In genomic region chr1:96955307-96956012, GRCh38 we compare ENCODE assay signal across 30 cellular contexts.
"Had no signal": no experiment of that assay in that cellular context is flagged by ENCODE, and none has a peak within 500 bp of the region (broad histone marks: within the 10 kb centered on the region; RNA-seq: fewer than 3 reads in every experiment).

No MANE protein-coding gene starts in this region.

- H3K27ac Mint-ChIP-seq: activated CD4-positive, alpha-beta memory T cell treated with anti-CD3 and anti-CD28 coated beads, Interleukin-2, amount 10 ng/mL, durations not matched to agents 7 days and 5 days; activated CD8-positive, alpha-beta memory T cell treated with anti-CD3 and anti-CD28 coated beads, Interleukin-2, amount 10 ng/mL, durations not matched to agents 7 days and 5 days; activated naive CD4-positive, alpha-beta T cell treated with anti-CD3 and anti-CD28 coated beads, Interleukin-2, amount 10 ng/mL, durations not matched to agents 7 days and 5 days; activated naive CD8-positive, alpha-beta T cell had no signal

- H3K9me3 Mint-ChIP-seq: activated CD4-positive, alpha-beta memory T cell treated with anti-CD3 and anti-CD28 coated beads, Interleukin-2, amount 10 ng/mL, durations not matched to agents 7 days and 5 days; activated naive CD4-positive, alpha-beta T cell treated with anti-CD3 and anti-CD28 coated beads, Interleukin-2, amount 10 ng/mL, durations not matched to agents 7 days and 5 days had no signal

- ATAC-seq: activated CD8-positive, alpha-beta memory T cell treated with anti-CD3 and anti-CD28 coated beads, Interleukin-2, amount 10 ng/mL, durations not matched to agents 7 days and 5 days; Panc1 had no signal

- DNase-seq: activated CD4-positive, alpha-beta memory T cell treated with anti-CD3 and anti-CD28 coated beads, Interleukin-2, amount 10 ng/mL, durations not matched to agents 7 days and 5 days; activated CD4-positive, alpha-beta T cell treated with anti-CD3 and anti-CD28 coated beads for 1 hour; activated CD4-positive, alpha-beta T cell treated with anti-CD3 and anti-CD28 coated beads for 48 hours; activated CD4-positive, CD25-positive, alpha-beta regulatory T cell; activated CD8-positive, alpha-beta memory T cell treated with anti-CD3 and anti-CD28 coated beads for 24 hours; activated CD8-positive, alpha-beta memory T cell treated with anti-CD3 and anti-CD28 coated beads, Interleukin-2, amount 10 ng/mL, durations not matched to agents 7 days and 5 days; activated CD8-positive, alpha-beta memory T cell treated with anti-CD3 and anti-CD28 coated beads, Interleukin-2, amount 50 U/mL, for 48 hours; activated effector memory CD4-positive, alpha-beta T cell treated with Interleukin-2 at 50 U/mL for 16 hours; activated naive CD4-positive, alpha-beta T cell treated with anti-CD3 and anti-CD28 coated beads, Interleukin-2, amount 10 ng/mL, durations not matched to agents 7 days and 5 days; activated T-cell treated with anti-CD3 and anti-CD28 coated beads, Interleukin-2, amount 50 U/mL, for 48 hours; amniotic stem cell; aorta; brain microvascular endothelial cell; central memory CD4-positive, alpha-beta T cell; MM.1S; MV-4-11; NCI-H1092; NCI-H1436 treated with DMSO at 0.1 percent for 48 hours; NCI-H1694 treated with DMSO at 0.1 percent for 48 hours; NCI-H2029; NCI-H345; NCI-H510A; NCI-H526; NCI-H748 treated with DMSO at 0.1 percent for 48 hours; SHP77; SJCRH30; T1000; WERI-Rb-1 had no signal

- H3K4me3 Mint-ChIP-seq: activated CD4-positive, alpha-beta memory T cell treated with anti-CD3 and anti-CD28 coated beads, Interleukin-2, amount 10 ng/mL, durations not matched to agents 7 days and 5 days; activated CD8-positive, alpha-beta memory T cell treated with anti-CD3 and anti-CD28 coated beads, Interleukin-2, amount 10 ng/mL, durations not matched to agents 7 days and 5 days; activated naive CD4-positive, alpha-beta T cell treated with anti-CD3 and anti-CD28 coated beads, Interleukin-2, amount 10 ng/mL, durations not matched to agents 7 days and 5 days; activated naive CD8-positive, alpha-beta T cell had no signal

- H3K36me3 Mint-ChIP-seq: activated CD8-positive, alpha-beta memory T cell treated with anti-CD3 and anti-CD28 coated beads, Interleukin-2, amount 10 ng/mL, durations not matched to agents 7 days and 5 days; activated naive CD4-positive, alpha-beta T cell treated with anti-CD3 and anti-CD28 coated beads, Interleukin-2, amount 10 ng/mL, durations not matched to agents 7 days and 5 days; activated naive CD8-positive, alpha-beta T cell had no signal

- H3K27me3 Mint-ChIP-seq: activated CD4-positive, alpha-beta memory T cell treated with anti-CD3 and anti-CD28 coated beads, Interleukin-2, amount 10 ng/mL, durations not matched to agents 7 days and 5 days; activated naive CD4-positive, alpha-beta T cell treated with anti-CD3 and anti-CD28 coated beads, Interleukin-2, amount 10 ng/mL, durations not matched to agents 7 days and 5 days had no signal

- H3K4me1 Mint-ChIP-seq: activated CD4-positive, alpha-beta memory T cell treated with anti-CD3 and anti-CD28 coated beads, Interleukin-2, amount 10 ng/mL, durations not matched to agents 7 days and 5 days; activated CD8-positive, alpha-beta memory T cell treated with anti-CD3 and anti-CD28 coated beads, Interleukin-2, amount 10 ng/mL, durations not matched to agents 7 days and 5 days; activated naive CD4-positive, alpha-beta T cell treated with anti-CD3 and anti-CD28 coated beads, Interleukin-2, amount 10 ng/mL, durations not matched to agents 7 days and 5 days had no signal
